26 cellular contexts compared by ENCODE assay signal in genomic region chr4:59841698-59842097, GRCh38.
"Had no signal": no experiment of that assay in that cellular context is flagged by ENCODE, and none has a peak within 500 bp of the region (broad histone marks: within the 10 kb centered on the region; RNA-seq: fewer than 3 reads in every experiment).

No MANE protein-coding gene starts in this region.

- H3K4me3 ChIP-seq: stomach, suprapubic skin, testis, thoracic aorta, thyroid gland, tibial artery, tibial nerve, transverse colon, upper lobe of left lung, upper lobe of right lung, uterus, vagina had no signal

- H3K36me3 ChIP-seq: stomach, suprapubic skin, thoracic aorta, thyroid gland, tibial artery, tibial nerve, transverse colon, upper lobe of left lung, upper lobe of right lung, uterus, vagina had no signal

- ATAC-seq: stimulated activated effector memory CD8-positive, alpha-beta T cell treated with anti-CD3 and anti-CD28 coated beads, Interleukin-12 subunit alpha, Interleukin-12 subunit beta, amount 100 ng/mL, for 72 hours; stimulated activated memory B cell treated with anti-CD40 and anti-IgM and Interleukin-4, amounts not matched to agents 10 μg/mL and 1 μg/mL and 100 μg/mL, for 72 hours; stimulated activated naive B cell treated with anti-CD40 and anti-IgM and Interleukin-4, amounts not matched to agents 10 μg/mL and 1 μg/mL and 100 μg/mL, for 72 hours; stimulated activated naive CD8-positive, alpha-beta T cell treated with anti-CD3 and anti-CD28 coated beads, Interleukin-15, amount 100 ng/mL, for 72 hours; stimulated activated naive CD8-positive, alpha-beta T cell treated with anti-CD3 and anti-CD28 coated beads, Interleukin-15, Interleukin-2, amounts not matched to agents 100 U/mL and 50 U/mL, for 24 hours; upper lobe of right lung had no signal

- H3K9me3 ChIP-seq: testis, thoracic aorta, thyroid gland, tibial nerve, transverse colon, upper lobe of left lung, upper lobe of right lung, uterus, vagina had no signal

- DNase-seq: stimulated activated CD4-positive, alpha-beta T cell treated with anti-CD3 and anti-CD28 coated beads, Interleukin-2, amount 100 ng/mL, for 48 hours; stimulated activated CD4-positive, alpha-beta T cell treated with anti-CD3 and anti-CD28 coated beads, Interleukin-4, amount 100 ng/mL, for 1 hour; stimulated activated CD4-positive, alpha-beta T cell treated with anti-CD3 and anti-CD28 coated beads, Interleukin-4, amount 100 ng/mL, for 24 hours; stimulated activated CD4-positive, alpha-beta T cell treated with anti-CD3 and anti-CD28 coated beads, Interleukin-4, amount 100 ng/mL, for 4 hours; stimulated activated CD8-positive, alpha-beta memory T cell treated with anti-CD3 and anti-CD28 coated beads, Interleukin-4, amount 100 ng/mL, for 48 hours; stimulated activated naive B cell treated with anti-CD40 and anti-IgM and Interleukin-4, amounts not matched to agents 10 μg/mL and 1 μg/mL and 100 μg/mL, for 72 hours; stimulated activated naive CD4-positive, alpha-beta T cell; stimulated activated naive CD4-positive, alpha-beta T cell treated with Interleukin-2 at 50 U/mL for 16 hours; stimulated activated naive CD8-positive, alpha-beta T cell treated with anti-CD3 and anti-CD28 coated beads, Interleukin-15, amount 100 ng/mL, for 72 hours; stimulated activated naive CD8-positive, alpha-beta T cell treated with anti-CD3 and anti-CD28 coated beads, Interleukin-15, Interleukin-2, amounts not matched to agents 100 U/mL and 50 U/mL, for 24 hours; stomach; substantia nigra; testis; thyroid gland; tibial artery; transverse colon; trophoblast cell; upper lobe of left lung; upper lobe of right lung; uterus had no signal

- H3K27ac ChIP-seq: stomach, suprapubic skin, testis, thoracic aorta, thyroid gland, tibial artery, tibial nerve, transverse colon, upper lobe of left lung, upper lobe of right lung, uterus, vagina had no signal

- H3K27me3 ChIP-seq: stomach, suprapubic skin, testis, thyroid gland, tibial artery, tibial nerve, transverse colon, upper lobe of left lung, upper lobe of right lung, uterus, vagina had no signal
